Comparison of ENCODE assay signal across 19 cellular contexts in the genomic region with DNA sequence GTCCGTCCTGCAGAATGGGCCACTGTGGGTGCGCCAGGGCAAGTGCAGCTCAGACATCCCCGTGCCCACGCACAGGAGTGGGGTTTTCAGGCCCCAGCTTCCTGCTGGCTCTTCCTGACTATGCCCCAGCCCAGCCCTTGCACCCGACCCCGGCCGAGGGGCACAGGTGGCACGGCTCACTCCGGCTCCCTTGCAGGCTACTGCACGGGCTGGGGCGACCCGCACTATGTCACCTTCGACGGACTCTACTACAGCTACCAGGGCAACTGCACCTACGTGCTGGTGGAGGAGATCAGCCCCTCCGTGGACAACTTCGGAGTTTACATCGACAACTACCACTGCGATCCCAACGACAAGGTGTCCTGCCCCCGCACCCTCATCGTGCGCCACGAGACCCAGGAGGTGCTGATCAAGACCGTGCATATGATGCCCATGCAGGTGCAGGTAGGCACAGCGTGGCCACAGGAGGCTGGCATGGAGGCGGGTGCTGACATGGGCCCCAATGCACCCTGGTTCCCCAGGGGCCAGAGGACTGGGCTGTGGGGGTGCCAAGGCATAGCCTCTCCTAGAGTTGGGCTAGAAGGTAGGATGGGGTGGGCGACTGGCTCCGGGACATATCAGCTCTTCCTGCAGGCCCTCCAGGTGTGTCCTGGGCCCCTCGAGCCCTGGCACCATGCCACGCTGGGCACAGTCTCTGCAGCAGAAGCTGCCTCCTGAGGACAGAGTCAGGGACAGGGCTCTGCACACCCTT. TPM values are rescaled to one million over a fixed set of nuclear protein-coding genes. Genes with fewer than 3 reads are reported as not detected.
DNase-seq lines count a peak whose midpoint lies in the region; ATAC-seq and TF ChIP-seq lines count a peak whose summit lies in the region.
"Had no signal": no experiment of that assay in that cellular context is flagged by ENCODE, and none has a peak within 500 bp of the region (broad histone marks: within the 10 kb centered on the region; RNA-seq: fewer than 3 reads in every experiment).

No MANE protein-coding gene starts in this region.

- H3K36me3 ChIP-seq in mucosa of descending colon (ENCODE audit: low read depth) (no peaks in the 10 kb centered on the region), spleen (no peaks in the 10 kb centered on the region)
- H3K36me3 ChIP-seq: BLaER1 treated with 17β-estradiol and CSF1 and Interleukin-3, amounts not matched to agents 10 nM and 100 nM had no signal

- no peaks in the 10 kb centered on the region for H3K4me1 Mint-ChIP-seq in chondrocyte (ENCODE audit: low read depth)
- H3K4me1 Mint-ChIP-seq: CD4-positive, alpha-beta memory T cell; H9 had no signal

- CTCF ChIA-PET in HEK293T (lab: Yijun Ruan, JAX): no interaction called here

- no peaks in the 10 kb centered on the region for H3K27me3 Mint-ChIP-seq in chondrocyte (ENCODE audit: low read depth)

- TF ChIP-seq CTCF in chondrocyte (IDR thresholded peaks at IDR 0.05) (no peak), mucosa of descending colon (IDR thresholded peaks at IDR 0.05) (no peak), spleen (IDR thresholded peaks at IDR 0.05 in 8 of 11, conservative IDR thresholded peaks at IDR 0.05 in 3 of 11) (no peak)

- intact Hi-C loops in Right ventricle myocardium inferior (cut with DNase I): no loop called here
- intact Hi-C loops in left cardiac atrium (cut with DNase I): no loop called here
- intact Hi-C loops in mucosa of descending colon (cut with DNase I, micrococcal nuclease): no loop called here
- intact Hi-C loops in spleen (cut with DNase I; ENCODE audit: low total_unique reads): no loop called here

- H3K9me3 ChIP-seq in mucosa of descending colon: no peaks in the 10 kb centered on the region
- no peaks in the 10 kb centered on the region for H3K9me3 ChIP-seq in spleen

- no peak overlapping the region for H3K27ac Mint-ChIP-seq in chondrocyte (ENCODE audit: unreplicated experiment)
- H3K27ac Mint-ChIP-seq: CD4-positive, alpha-beta memory T cell; H9 had no signal

- 85 to 90% (median 87%) methylated on average over 25 to 31 of the region's 31 CpGs for WGBS in spleen, 5 donors

- H3K36me3 Mint-ChIP-seq in chondrocyte (ENCODE audit: low read depth): no peaks in the 10 kb centered on the region
- H3K36me3 Mint-ChIP-seq: CD4-positive, alpha-beta memory T cell had no signal

- H3K4me3 Mint-ChIP-seq in chondrocyte (ENCODE audit: unreplicated experiment): no peak overlapping the region
- H3K4me3 Mint-ChIP-seq: CD4-positive, alpha-beta memory T cell; H9 had no signal

- ATAC-seq in Right ventricle myocardium inferior (no peak), left cardiac atrium (no peak), mucosa of descending colon (no peak), GM18520 (IDR thresholded peaks at IDR 0.05; ENCODE audit: unreplicated experiment) (no peak)

- TF ChIP-seq POLR2A in spleen (IDR thresholded peaks at IDR 0.05): no peak

- H3K9me3 Mint-ChIP-seq in chondrocyte (ENCODE audit: low read depth): no peaks in the 10 kb centered on the region

- H3K27me3 ChIP-seq in spleen (replicated peaks in 1 of 7): peaks cover 0 to 8% (median 0%) of the 10 kb centered on the region in 7 donors
- H3K27me3 ChIP-seq: BLaER1 treated with 17β-estradiol and CSF1 and Interleukin-3, amounts not matched to agents 10 nM and 100 nM had no signal

- DNase-seq in Right ventricle myocardium inferior (ENCODE audit: missing footprints) (peak; percentile 45), left cardiac atrium (no peak), chondrocyte (ENCODE audit: low spot score) (peak; percentile 89), mucosa of descending colon (peak in 2 of 3 donors; percentile 23 to 34), spleen (peak; percentile 62), HEK293T (ENCODE audit: extremely low spot score) (no peak), amniotic stem cell (lab: John Stamatoyannopoulos, UW) (no peak)
- DNase-seq: AML-193, COR-L47, DMS153, DMS79 treated with DMSO at 0.1 percent for 48 hours, EL, GOT3, H9 had no signal

- POLR2A ChIA-PET in HEK293T (lab: Yijun Ruan, JAX): no interaction called here

- H3K27ac ChIP-seq in spleen: no peak overlapping the region
- H3K27ac ChIP-seq: 22Rv1; BLaER1 treated with 17β-estradiol and CSF1 and Interleukin-3, amounts not matched to agents 10 nM and 100 nM had no signal

- peaks cover 3% of the 10 kb centered on the region for H3K4me1 ChIP-seq in mucosa of descending colon (ENCODE audit: low read depth)
- no peaks in the 10 kb centered on the region for H3K4me1 ChIP-seq in spleen

- H3K4me3 ChIP-seq in mucosa of descending colon (no peak overlapping the region), spleen (no peak overlapping the region)
- H3K4me3 ChIP-seq: BLaER1 treated with 17β-estradiol and CSF1 and Interleukin-3, amounts not matched to agents 10 nM and 100 nM had no signal

TF ChIP-seq in HEK293T, 16 proteins besides CTCF, POLR2A, EP300 and RAD21:
- TF ChIP-seq HDGF (IDR thresholded peaks at IDR 0.05; ENCODE audit: borderline replicate concordance) (no peak), FOXA1 (IDR thresholded peaks at IDR 0.05) (no peak)

RNA-seq across cellular contexts. Expression of gene MUC2, which starts 27.7 kb away (rescaled TPM):
- total RNA-seq in Right ventricle myocardium inferior (not detected), left cardiac atrium (under 1 TPM in 1 of 2 donors, not detected in 1; 0.26 TPM), chondrocyte (not detected in 3 replicates), mucosa of descending colon (1,000 to 10,000 TPM in 2 of 3 donors, 100 to 1,000 TPM in 1; 379 to 1,246 (median 1,109) TPM), spleen (under 1 TPM in 2 of 7 donors, not detected in 5; 0.03 to 0.06 TPM)
- polyA plus RNA-seq in spleen: under 1 TPM in 1 of 3 donors, not detected in 2; 0.03 TPM
- total RNA-seq: A673; CD4-positive, alpha-beta memory T cell; H9 had no signal
- polyA plus RNA-seq: CD4-positive, alpha-beta memory T cell had no signal

RNA-seq across cellular contexts. Expression of gene MUC5AC, which starts 55.4 kb away (rescaled TPM):
- total RNA-seq in Right ventricle myocardium inferior: not detected
- not detected for total RNA-seq in left cardiac atrium
- total RNA-seq in chondrocyte: not detected in 3 replicates
- total RNA-seq in mucosa of descending colon: under 1 TPM in 2 of 3 donors, not detected in 1; 0.03 to 0.63 TPM
- total RNA-seq in spleen: not detected
- under 1 TPM in 2 of 3 donors, not detected in 1; under 0.01 TPM for polyA plus RNA-seq in spleen
- total RNA-seq: A673; CD4-positive, alpha-beta memory T cell; H9 had no signal
- polyA plus RNA-seq: CD4-positive, alpha-beta memory T cell had no signal

Comparison
In these comparisons a context has a peak if more than half of its experiments do, and no peak if none do; other contexts are left out.
1. DNase-seq: peak in Right ventricle myocardium inferior (single experiment), chondrocyte (single experiment), mucosa of descending colon (2 of 3) and spleen (single experiment); none in left cardiac atrium (single experiment), HEK293T (single experiment) and amniotic stem cell (single experiment).
2. RNA of gene MUC2, which starts 27.7 kb away (total RNA-seq): 379 to 1,246 TPM in mucosa of descending colon; 0.26 TPM in left cardiac atrium, not detected in Right ventricle myocardium inferior (single experiment), not detected in chondrocyte and 0.03 to 0.06 TPM in spleen; every median in the first group is over 100 times any median in the second.